28 cellular contexts compared by ENCODE assay signal in genomic region chr10:108413954-108414353, GRCh38.
"Had no signal": no experiment of that assay in that cellular context is flagged by ENCODE, and none has a peak within 500 bp of the region (broad histone marks: within the 10 kb centered on the region; RNA-seq: fewer than 3 reads in every experiment).

No MANE protein-coding gene starts in this region.

- ATAC-seq: effector memory CD8-positive, alpha-beta T cell; esophagus mucosa; foreskin keratinocyte; gastrocnemius medialis; gastroesophageal sphincter; heart left ventricle; heart right ventricle had no signal

- H3K36me3 ChIP-seq: colonic mucosa, esophagus muscularis mucosa, esophagus squamous epithelium, gastrocnemius medialis, gastroesophageal sphincter, heart left ventricle, heart right ventricle had no signal

- H3K27me3 ChIP-seq: colonic mucosa, esophagus muscularis mucosa, esophagus squamous epithelium, foreskin keratinocyte, gastrocnemius medialis, gastroesophageal sphincter, heart left ventricle had no signal

- DNase-seq: colonic mucosa; cortex of kidney; dermis blood vessel endothelial cell; dorsolateral prefrontal cortex; effector CD4-positive, alpha-beta T cell; effector CD8-positive, alpha-beta T cell; effector memory CD4-positive, alpha-beta T cell; effector memory CD8-positive, alpha-beta T cell; endodermal cell; erythroblast; esophagus squamous epithelium; foreskin fibroblast; foreskin keratinocyte; foreskin melanocyte; gastrocnemius medialis; glutamatergic neuron; head of caudate nucleus; heart left ventricle; heart right ventricle had no signal

- H3K4me3 ChIP-seq: colonic mucosa, coronary artery, dorsolateral prefrontal cortex, esophagus muscularis mucosa, esophagus squamous epithelium, gastrocnemius medialis, gastroesophageal sphincter, heart left ventricle, heart right ventricle had no signal

- FAIRE-seq: colon, endometrium, endothelial cell of umbilical vein, frontal cortex had no signal

- H3K9me3 ChIP-seq: colonic mucosa, esophagus muscularis mucosa, esophagus squamous epithelium, gastrocnemius medialis, gastroesophageal sphincter, heart left ventricle had no signal

- H3K27ac ChIP-seq: colonic mucosa, coronary artery, dorsolateral prefrontal cortex, epithelial cell of prostate, esophagus muscularis mucosa, esophagus squamous epithelium, foreskin keratinocyte, gastrocnemius medialis, gastroesophageal sphincter, heart left ventricle, heart right ventricle had no signal
